Comparison of ENCODE assay signal across 35 cellular contexts in genomic region chr5:12920527-12920926, GRCh38.
"Had no signal": no experiment of that assay in that cellular context is flagged by ENCODE, and none has a peak within 500 bp of the region (broad histone marks: within the 10 kb centered on the region; RNA-seq: fewer than 3 reads in every experiment).

No MANE protein-coding gene starts in this region.

- H3K9me3 ChIP-seq: colonic mucosa, gastrocnemius medialis had no signal

- H3K27me3 ChIP-seq: brain microvascular endothelial cell, cardiac muscle cell, colonic mucosa, gastrocnemius medialis, heart left ventricle, hepatocyte had no signal

- H3K4me3 ChIP-seq: cardiac muscle cell, colonic mucosa, gastrocnemius medialis, heart left ventricle, hepatocyte had no signal

- H2AFZ ChIP-seq: hepatocyte had no signal

- H3K4me3 Mint-ChIP-seq: activated B cell treated with CpG ODN at 0.5 μM for 24 hours; activated CD8-positive, alpha-beta T cell treated with anti-CD3 and anti-CD28 coated beads for 36 hours; activated naive CD8-positive, alpha-beta T cell; activated T-cell treated with anti-CD3 and anti-CD28 coated beads, Interleukin-2, amount 50 U/mL, for 4 hours; activated T-helper 17 cell treated with anti-CD3 and anti-CD28 coated beads, Interleukin-2, amount 50 U/mL, for 72 hours; T-helper 17 cell; T-helper 2 cell treated with Interferon-gamma antibody and Interleukin-4, amounts not matched to agents 5 μg/mL and 100 μg/mL, for 36 hours had no signal

- H3K4me1 ChIP-seq: colonic mucosa, gastrocnemius medialis, heart left ventricle had no signal

- H3K27ac ChIP-seq: brain microvascular endothelial cell, cardiac muscle cell, colonic mucosa, gastrocnemius medialis, heart left ventricle, hepatocyte, WERI-Rb-1 had no signal

- H3K36me3 Mint-ChIP-seq: activated naive CD8-positive, alpha-beta T cell had no signal

- DNase-seq: activated B cell treated with CpG ODN at 0.5 μM for 24 hours; activated CD4-positive, alpha-beta T cell treated with anti-CD3 and anti-CD28 coated beads for 48 hours; activated CD4-positive, alpha-beta T cell treated with anti-CD3 and anti-CD28 coated beads, Interleukin-2, amount 50 U/mL, for 1 hour; activated CD4-positive, alpha-beta T cell treated with anti-CD3 and anti-CD28 coated beads, Interleukin-2, amount 50 U/mL, for 48 hours; activated CD8-positive, alpha-beta memory T cell treated with anti-CD3 and anti-CD28 coated beads for 24 hours; activated CD8-positive, alpha-beta T cell treated with anti-CD3 and anti-CD28 coated beads for 36 hours; activated effector memory CD4-positive, alpha-beta T cell treated with Interleukin-2 at 50 U/mL for 16 hours; activated gamma-delta T cell treated with Interleukin-2 at 50 U/mL for 16 hours; activated naive CD4-positive, alpha-beta T cell treated with anti-CD3 and anti-CD28 coated beads, Interleukin-2, amount 50 U/mL, for 16 hours; activated naive CD4-positive, alpha-beta T cell treated with Interleukin-2 at 50 U/mL for 16 hours; activated T-cell treated with anti-CD3 and anti-CD28 coated beads, Interleukin-2, amount 50 U/mL, for 4 hours; amniotic stem cell; anterior cingulate cortex; brain microvascular endothelial cell; central memory CD4-positive, alpha-beta T cell; cerebellar nuclear complex; colonic mucosa; effector CD8-positive, alpha-beta T cell; foreskin fibroblast; gastrocnemius medialis; glutamatergic neuron; heart left ventricle; T-helper 17 cell; T1000; WERI-Rb-1 had no signal

- H3K79me2 ChIP-seq: hepatocyte had no signal

- H3K36me3 ChIP-seq: brain microvascular endothelial cell, cardiac muscle cell, colonic mucosa, gastrocnemius medialis, heart left ventricle, WERI-Rb-1 had no signal

- H3K27ac Mint-ChIP-seq: activated B cell treated with CpG ODN at 0.5 μM for 24 hours; activated CD8-positive, alpha-beta T cell treated with anti-CD3 and anti-CD28 coated beads for 36 hours; activated naive CD8-positive, alpha-beta T cell; activated T-helper 17 cell treated with anti-CD3 and anti-CD28 coated beads, Interleukin-2, amount 50 U/mL, for 72 hours; T-helper 17 cell; T-helper 2 cell treated with Interferon-gamma antibody and Interleukin-4, amounts not matched to agents 5 μg/mL and 100 μg/mL, for 36 hours had no signal

- H3K27me3 Mint-ChIP-seq: activated B cell treated with CpG ODN at 0.5 μM for 24 hours; activated CD8-positive, alpha-beta T cell treated with anti-CD3 and anti-CD28 coated beads for 36 hours; activated naive CD8-positive, alpha-beta T cell; activated T-helper 17 cell treated with anti-CD3 and anti-CD28 coated beads, Interleukin-2, amount 50 U/mL, for 72 hours; T-helper 17 cell had no signal

- FAIRE-seq: astrocyte, endometrium, endothelial cell of umbilical vein had no signal

- ATAC-seq: activated CD4-positive, CD25-positive, alpha-beta regulatory T cell treated with anti-CD3 and anti-CD28 coated beads, Interleukin-2, amount 50 U/mL, for 24 hours; activated CD8-positive, alpha-beta T cell treated with anti-CD3 and anti-CD28 coated beads for 36 hours; activated T-cell treated with anti-CD3 and anti-CD28 coated beads, Interleukin-2, amount 50 U/mL, for 4 hours; activated T-helper 17 cell treated with anti-CD3 and anti-CD28 coated beads, Interleukin-2, amount 50 U/mL, for 72 hours; esophagus mucosa; gastrocnemius medialis; heart left ventricle; T-helper 17 cell had no signal

- H3K4me1 Mint-ChIP-seq: activated B cell treated with CpG ODN at 0.5 μM for 24 hours; activated T-helper 17 cell treated with anti-CD3 and anti-CD28 coated beads, Interleukin-2, amount 50 U/mL, for 72 hours; T-helper 17 cell had no signal

- H3K4me2 ChIP-seq: hepatocyte had no signal
